ENCODE assay signal across 29 cellular contexts in genomic region chr4:6371827-6372226, GRCh38.
"Had no signal": no experiment of that assay in that cellular context is flagged by ENCODE, and none has a peak within 500 bp of the region (broad histone marks: within the 10 kb centered on the region; RNA-seq: fewer than 3 reads in every experiment).

No MANE protein-coding gene starts in this region.

- DNase-seq: activated B cell treated with CpG ODN at 0.5 μM for 24 hours; activated CD4-positive, alpha-beta memory T cell treated with anti-CD3 and anti-CD28 coated beads for 36 hours; activated CD4-positive, alpha-beta T cell treated with anti-CD3 and anti-CD28 coated beads for 36 hours; activated CD4-positive, alpha-beta T cell treated with anti-CD3 and anti-CD28 coated beads for 48 hours; activated CD4-positive, alpha-beta T cell treated with anti-CD3 and anti-CD28 coated beads, Interleukin-2, amount 50 U/mL, for 1 hour; activated CD4-positive, alpha-beta T cell treated with anti-CD3 and anti-CD28 coated beads, Interleukin-2, amount 50 U/mL, for 4 hours; activated CD4-positive, CD25-positive, alpha-beta regulatory T cell treated with anti-CD3 and anti-CD28 coated beads, Interleukin-2, amount 50 U/mL, for 72 hours; activated CD8-positive, alpha-beta memory T cell treated with anti-CD3 and anti-CD28 coated beads, Interleukin-2, amount 50 U/mL, for 4 hours; activated CD8-positive, alpha-beta T cell treated with anti-CD3 and anti-CD28 coated beads for 36 hours; activated effector memory CD4-positive, alpha-beta T cell treated with anti-CD3 and anti-CD28 coated beads, Interleukin-2, amount 50 U/mL, for 16 hours; activated gamma-delta T cell treated with Interleukin-2 at 50 U/mL for 16 hours; activated naive CD4-positive, alpha-beta T cell; activated naive CD4-positive, alpha-beta T cell treated with anti-CD3 and anti-CD28 coated beads for 36 hours; activated naive CD4-positive, alpha-beta T cell treated with anti-CD3 and anti-CD28 coated beads, Interleukin-2, amount 50 U/mL, for 16 hours; activated naive CD8-positive, alpha-beta T cell treated with anti-CD3 and anti-CD28 coated beads for 36 hours; activated T-cell treated with anti-CD3 and anti-CD28 coated beads for 4 hours; activated T-cell treated with anti-CD3 and anti-CD28 coated beads, Interleukin-2, amount 50 U/mL, for 1 hour; activated T-cell treated with anti-CD3 and anti-CD28 coated beads, Interleukin-2, amount 50 U/mL, for 4 hours; activated T-cell treated with anti-CD3 and anti-CD28 coated beads, Interleukin-2, amount 50 U/mL, for 72 hours; adrenal gland; amniotic stem cell; SW 1271; T-helper 1 cell; T-helper 2 cell; T-helper 9 cell had no signal

- ATAC-seq: activated CD4-positive, alpha-beta T cell treated with anti-CD3 and anti-CD28 coated beads for 36 hours; activated CD8-positive, alpha-beta T cell treated with anti-CD3 and anti-CD28 coated beads for 36 hours; activated T-cell treated with anti-CD3 and anti-CD28 coated beads, Interleukin-2, amount 50 U/mL, for 4 hours; activated T-cell treated with anti-CD3 and anti-CD28 coated beads, Interleukin-2, amount 50 U/mL, for 72 hours; activated T-helper 17 cell treated with anti-CD3 and anti-CD28 coated beads, Interleukin-2, amount 50 U/mL, for 72 hours had no signal

- H3K4me1 ChIP-seq: adrenal gland, ascending aorta had no signal

- H3K27me3 ChIP-seq: adrenal gland, ascending aorta, cardiac muscle cell had no signal

- H3K9me3 ChIP-seq: adrenal gland, ascending aorta had no signal

- H3K36me3 ChIP-seq: adrenal gland, ascending aorta, cardiac muscle cell had no signal

- H3K27ac ChIP-seq: adrenal gland, ascending aorta, cardiac muscle cell, VCaP had no signal

- H3K4me3 ChIP-seq: adrenal gland, ascending aorta, cardiac muscle cell had no signal
